ENCODE assay signal across 16 cellular contexts in the genomic region with DNA sequence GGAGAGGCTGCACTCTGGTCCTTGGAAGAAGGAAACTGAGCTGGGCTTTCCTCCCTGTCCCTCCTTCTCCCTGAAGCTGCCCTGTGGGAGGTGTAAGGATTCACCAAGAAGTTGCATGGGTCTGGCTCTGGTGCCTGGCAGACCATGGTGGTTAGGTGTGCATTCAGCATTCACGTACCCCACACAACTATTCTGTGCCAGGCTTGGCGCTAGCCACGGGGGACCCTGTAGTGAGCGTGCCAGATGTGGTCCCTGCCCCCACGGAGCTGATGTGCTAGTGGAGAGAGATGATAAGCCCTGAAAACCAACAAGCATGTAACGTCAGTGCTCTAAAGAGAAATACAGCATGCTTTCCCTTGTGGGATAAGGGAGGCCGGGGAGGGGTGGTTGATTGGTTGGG. TPM values are rescaled to one million over a fixed set of nuclear protein-coding genes. Genes with fewer than 3 reads are reported as not detected.
DNase-seq lines count a peak whose midpoint lies in the region; ATAC-seq and TF ChIP-seq lines count a peak whose summit lies in the region.
"Had no signal": no experiment of that assay in that cellular context is flagged by ENCODE, and none has a peak within 500 bp of the region (broad histone marks: within the 10 kb centered on the region; RNA-seq: fewer than 3 reads in every experiment).

No MANE protein-coding gene starts in this region.

- POLR2A ChIA-PET in activated CD8-positive, alpha-beta T cell treated with anti-CD3 and anti-CD28 coated beads for 36 hours (lab: Charles Lee) = interaction anchor here (1.1 to 1.9 kb wide), 2 partner anchors 16 to 63 kb away, joined by 3 to 4 read pairs; no protein-coding TSS in a partner anchor

- DNase-seq in Right ventricle myocardium superior = peak; percentile 26
- DNase-seq in right atrium auricular region (ENCODE audit: low spot score) = no peak
- DNase-seq in activated CD8-positive, alpha-beta T cell treated with anti-CD3 and anti-CD28 coated beads for 36 hours = no peak
- DNase-seq in erythroblast (lab: John Stamatoyannopoulos, UW) = peak; percentile 68 to 77
- no peak for DNase-seq in upper lobe of right lung
- no peak for DNase-seq in mammary epithelial cell
- no peak for DNase-seq in stimulated activated CD4-positive, alpha-beta T cell treated with anti-CD3 and anti-CD28 coated beads, Interleukin-2, amount 100 ng/mL, for 24 hours
- DNase-seq: ACHN; activated CD8-positive, alpha-beta memory T cell treated with anti-CD3 and anti-CD28 coated beads, Interleukin-2, amount 50 U/mL, for 4 hours; GF-D8; NCI-H1436; stimulated activated CD4-positive, alpha-beta T cell treated with anti-CD3 and anti-CD28 coated beads, Interleukin-4, amount 100 ng/mL, for 4 hours; upper lobe of left lung had no signal

- dilution Hi-C loops in mammary epithelial cell (cut with HindIII; ENCODE audit: low sequenced_read_pairs) = no loop called here

- H3K27me3 ChIP-seq in right atrium auricular region = no peaks in the 10 kb centered on the region
- no peaks in the 10 kb centered on the region for H3K27me3 ChIP-seq in upper lobe of right lung
- H3K27me3 ChIP-seq in mammary epithelial cell (ENCODE audit: insufficient read depth, low read length) = no peaks in the 10 kb centered on the region
- H3K27me3 ChIP-seq in gastroesophageal sphincter = no peaks in the 10 kb centered on the region
- H3K27me3 ChIP-seq: upper lobe of left lung had no signal

- H3K9ac ChIP-seq in mammary epithelial cell (ENCODE audit: insufficient read depth, low read length) = no peak overlapping the region

- no peak overlapping the region for H3K4me3 Mint-ChIP-seq in activated CD8-positive, alpha-beta T cell treated with anti-CD3 and anti-CD28 coated beads for 36 hours

- H3K27ac Mint-ChIP-seq in activated CD8-positive, alpha-beta T cell treated with anti-CD3 and anti-CD28 coated beads for 36 hours = peak overlapping the region; percentile 34

- no peaks in the 10 kb centered on the region for H4K20me1 ChIP-seq in mammary epithelial cell (ENCODE audit: insufficient read depth, low read length)

- H3K27me3 Mint-ChIP-seq in activated CD8-positive, alpha-beta T cell treated with anti-CD3 and anti-CD28 coated beads for 36 hours = no peaks in the 10 kb centered on the region

- CTCF ChIA-PET in activated CD8-positive, alpha-beta T cell treated with anti-CD3 and anti-CD28 coated beads for 36 hours (lab: Charles Lee) = interaction anchor here (0.9 to 10.1 kb wide), 3 partner anchors 18 to 110 kb away, joined by 3 to 307 read pairs (median 6); a partner anchor contains a TSS
- CTCF ChIA-PET in mammary epithelial cell (lab: Charles Lee; ENCODE audit: low non-redundant PET) = no interaction called here

- TF ChIP-seq CTCF in right atrium auricular region (IDR thresholded peaks at IDR 0.05) (no peak), upper lobe of right lung (IDR thresholded peaks at IDR 0.05) (no peak), mammary epithelial cell (conservative IDR thresholded peaks at IDR 0.05 in 1 of 2, IDR thresholded peaks at IDR 0.05 in 1 of 2; ENCODE audit: extremely low read depth in 1 of 2, insufficient read depth in 1 of 2, low read depth in 1 of 2, low read length in 2 of 2) (no peak), gastroesophageal sphincter (IDR thresholded peaks at IDR 0.05) (no peak)
- TF ChIP-seq CTCF in activated CD8-positive, alpha-beta T cell treated with anti-CD3 and anti-CD28 coated beads for 36 hours (IDR thresholded peaks at IDR 0.05) = no peak

- peaks cover 74% of the 10 kb centered on the region for H3K36me3 Mint-ChIP-seq in activated CD8-positive, alpha-beta T cell treated with anti-CD3 and anti-CD28 coated beads for 36 hours (ENCODE audit: low read depth)

- intact Hi-C loops in Right ventricle myocardium superior (cut with DNase I) (no loop called here), upper lobe of right lung (cut with DNase I) (no loop called here), mammary epithelial cell (cut with micrococcal nuclease) (loop anchor here (10.0 kb wide), 1 partner anchor 329 kb away; no protein-coding TSS in a partner anchor)
- intact Hi-C loops in activated CD8-positive, alpha-beta T cell treated with anti-CD3 and anti-CD28 coated beads for 36 hours (cut with micrococcal nuclease) = no loop called here

- 90% methylated on average over 2 of the region's 7 CpGs for WGBS in mammary epithelial cell (ENCODE audit: low coverage, missing lambda C conversion rate)
- 88% methylated on average over 2 of the region's 7 CpGs; no CpG with 5 or more reads in 1 of the 2 donors for WGBS in gastroesophageal sphincter (ENCODE audit: low coverage in 1 of 2), 2 donors

- H3K9me3 Mint-ChIP-seq in activated CD8-positive, alpha-beta T cell treated with anti-CD3 and anti-CD28 coated beads for 36 hours = no peaks in the 10 kb centered on the region

- peaks cover 44% of the 10 kb centered on the region for H3K4me1 Mint-ChIP-seq in activated CD8-positive, alpha-beta T cell treated with anti-CD3 and anti-CD28 coated beads for 36 hours (ENCODE audit: low read depth)

- H3K36me3 ChIP-seq in right atrium auricular region (no peaks in the 10 kb centered on the region), upper lobe of right lung (peaks cover 29% of the 10 kb centered on the region), mammary epithelial cell (ENCODE audit: insufficient read depth, low read length) (peaks cover 2% of the 10 kb centered on the region), gastroesophageal sphincter (peaks cover 0 to 35% of the 10 kb centered on the region in 2 donors)

- in situ Hi-C loops in mammary epithelial cell (cut with MboI; ENCODE audit: low sequenced_read_pairs in 2 of 2) = loop anchor here (5.0 to 10.0 kb wide), 2 partner anchors 52 to 301 kb away; no protein-coding TSS in a partner anchor

- BruUV-seq in mammary epithelial cell (replicated peaks; lab: Mats Ljungman, UMichigan) = no TSS peak

- H3K4me3 ChIP-seq in right atrium auricular region = no peak overlapping the region
- H3K4me3 ChIP-seq in upper lobe of right lung = no peak overlapping the region
- H3K4me3 ChIP-seq in mammary epithelial cell (replicated peaks in 1 of 3; ENCODE audit: insufficient read depth in 1 of 3, low read depth in 2 of 3, low read length in 3 of 3) = no peak overlapping the region
- no peak overlapping the region for H3K4me3 ChIP-seq in gastroesophageal sphincter
- H3K4me3 ChIP-seq: upper lobe of left lung had no signal

- H3K79me2 ChIP-seq in mammary epithelial cell (ENCODE audit: insufficient read depth, low read length) = no peaks in the 10 kb centered on the region

- ATAC-seq in Right ventricle myocardium superior (ENCODE audit: poor library complexity) (no peak), upper lobe of right lung (no peak), gastroesophageal sphincter (no peak)
- no peak for ATAC-seq in activated CD8-positive, alpha-beta T cell treated with anti-CD3 and anti-CD28 coated beads for 36 hours

- peaks cover 0 to 52% of the 10 kb centered on the region in 2 donors for H3K4me1 ChIP-seq in right atrium auricular region
- peaks cover 17% of the 10 kb centered on the region for H3K4me1 ChIP-seq in upper lobe of right lung
- H3K4me1 ChIP-seq in mammary epithelial cell (ENCODE audit: insufficient read depth, low read length) = no peaks in the 10 kb centered on the region
- H3K4me1 ChIP-seq in gastroesophageal sphincter = peaks cover 0 to 45% (median 3%) of the 10 kb centered on the region in 3 donors

- TF ChIP-seq EP300 in gastroesophageal sphincter (IDR thresholded peaks at IDR 0.05) = no peak

- TF ChIP-seq POLR2A in erythroblast (IDR thresholded peaks at IDR 0.05; ENCODE audit: low read length) = no peak
- TF ChIP-seq POLR2A in gastroesophageal sphincter (IDR thresholded peaks at IDR 0.05) = no peak

- H3K9me3 ChIP-seq in right atrium auricular region (no peaks in the 10 kb centered on the region), upper lobe of right lung (no peaks in the 10 kb centered on the region), mammary epithelial cell (replicated peaks; ENCODE audit: insufficient read depth, low read length) (no peaks in the 10 kb centered on the region), gastroesophageal sphincter (no peaks in the 10 kb centered on the region)
- H3K9me3 ChIP-seq: upper lobe of left lung had no signal

- H2AFZ ChIP-seq in mammary epithelial cell (ENCODE audit: low read depth, low read length) = no peak overlapping the region

- H3K4me2 ChIP-seq in mammary epithelial cell (ENCODE audit: insufficient read depth, low read depth, low read length) = no peak overlapping the region

- H3K27ac ChIP-seq in right atrium auricular region (no peak overlapping the region), upper lobe of right lung (peak overlapping the region; percentile 30), mammary epithelial cell (ENCODE audit: insufficient read depth, low read depth, low read length) (no peak overlapping the region), gastroesophageal sphincter (no peak overlapping the region)
- H3K27ac ChIP-seq: epithelial cell of prostate, VCaP had no signal

RNA-seq across cellular contexts. Expression of a gene that starts 48.8 kb away (rescaled TPM):
- 54.6 TPM for total RNA-seq in Right ventricle myocardium superior
- 10 to 100 TPM in 1 of 2 donors, 1 to 10 TPM in 1; 6.8 to 17.7 TPM for total RNA-seq in right atrium auricular region
- total RNA-seq in activated CD8-positive, alpha-beta T cell treated with anti-CD3 and anti-CD28 coated beads for 36 hours = 100 to 1,000 TPM; 289 to 319 TPM
- total RNA-seq in upper lobe of right lung = 144 TPM
- total RNA-seq in mammary epithelial cell = 100 to 1,000 TPM in 1 of 2 donors, 10 to 100 TPM in 1; 38.8 to 309 TPM
- polyA plus RNA-seq in mammary epithelial cell = 232 TPM
- 109 TPM for polyA minus RNA-seq in mammary epithelial cell
- total RNA-seq in gastroesophageal sphincter = 10 to 100 TPM; 12.7 to 24.0 (median 19.1) TPM

Comparison
In these comparisons a context has a peak if more than half of its experiments do, and no peak if none do; other contexts are left out.
1. DNase-seq: peak in Right ventricle myocardium superior (single experiment) and erythroblast (2 of 2); none in right atrium auricular region (single experiment), activated CD8-positive, alpha-beta T cell treated with anti-CD3 and anti-CD28 coated beads for 36 hours (single experiment), upper lobe of right lung (single experiment), mammary epithelial cell (single experiment) and stimulated activated CD4-positive, alpha-beta T cell treated with anti-CD3 and anti-CD28 coated beads, Interleukin-2, amount 100 ng/mL, for 24 hours (0 of 2).